ENCODE assay signal across 20 cellular contexts in genomic region chr4:145781306-145781705, GRCh38.
"Had no signal": no experiment of that assay in that cellular context is flagged by ENCODE, and none has a peak within 500 bp of the region (broad histone marks: within the 10 kb centered on the region; RNA-seq: fewer than 3 reads in every experiment).

No MANE protein-coding gene starts in this region.

- H3K4me3 Mint-ChIP-seq: activated CD8-positive, alpha-beta memory T cell treated with anti-CD3 and anti-CD28 coated beads, Interleukin-2, amount 10 ng/mL, durations not matched to agents 7 days and 5 days; memory B cell; naive thymus-derived CD4-positive, alpha-beta T cell had no signal

- ATAC-seq: activated CD8-positive, alpha-beta memory T cell treated with anti-CD3 and anti-CD28 coated beads, Interleukin-2, amount 10 ng/mL, durations not matched to agents 7 days and 5 days; mucosa of descending colon; naive thymus-derived CD4-positive, alpha-beta T cell; sciatic nerve had no signal

- H3K27me3 Mint-ChIP-seq: activated CD8-positive, alpha-beta memory T cell treated with anti-CD3 and anti-CD28 coated beads, Interleukin-2, amount 10 ng/mL, durations not matched to agents 7 days and 5 days; memory B cell; naive thymus-derived CD4-positive, alpha-beta T cell had no signal

- H3K79me2 ChIP-seq: hepatocyte had no signal

- H2AFZ ChIP-seq: hepatocyte had no signal

- H3K9me3 ChIP-seq: ascending aorta, esophagus muscularis mucosa, mucosa of descending colon, ovary, thyroid gland had no signal

- H3K4me1 Mint-ChIP-seq: memory B cell had no signal

- H3K27ac ChIP-seq: ascending aorta, cardiac muscle cell, esophagus muscularis mucosa, hepatocyte, ovary, thyroid gland had no signal

- H3K4me2 ChIP-seq: hepatocyte had no signal

- H3K27ac Mint-ChIP-seq: activated CD8-positive, alpha-beta memory T cell treated with anti-CD3 and anti-CD28 coated beads, Interleukin-2, amount 10 ng/mL, durations not matched to agents 7 days and 5 days; memory B cell had no signal

- FAIRE-seq: kidney, TTC549, urothelium cell line had no signal

- H3K4me3 ChIP-seq: ascending aorta, cardiac muscle cell, esophagus muscularis mucosa, hepatocyte, left ventricle myocardium inferior, mucosa of descending colon, ovary, thyroid gland had no signal

- DNase-seq: activated CD4-positive, alpha-beta T cell treated with anti-CD3 and anti-CD28 coated beads, Interleukin-2, amount 50 U/mL, for 1 hour; activated CD4-positive, CD25-positive, alpha-beta regulatory T cell; activated CD8-positive, alpha-beta memory T cell treated with anti-CD3 and anti-CD28 coated beads, Interleukin-2, amount 10 ng/mL, durations not matched to agents 7 days and 5 days; activated gamma-delta T cell treated with Interleukin-2 at 50 U/mL for 16 hours; activated T-cell treated with anti-CD3 and anti-CD28 coated beads, Interleukin-2, amount 50 U/mL, for 48 hours; kidney; left ventricle myocardium inferior; mucosa of descending colon; naive thymus-derived CD4-positive, alpha-beta T cell; ovary; SW 1271; thyroid gland had no signal

- H3K27me3 ChIP-seq: ascending aorta, cardiac muscle cell, esophagus muscularis mucosa, hepatocyte, ovary, thyroid gland had no signal

- H3K36me3 ChIP-seq: ovary, thyroid gland had no signal
